ENCODE assay signal across 22 cellular contexts in the genomic region with DNA sequence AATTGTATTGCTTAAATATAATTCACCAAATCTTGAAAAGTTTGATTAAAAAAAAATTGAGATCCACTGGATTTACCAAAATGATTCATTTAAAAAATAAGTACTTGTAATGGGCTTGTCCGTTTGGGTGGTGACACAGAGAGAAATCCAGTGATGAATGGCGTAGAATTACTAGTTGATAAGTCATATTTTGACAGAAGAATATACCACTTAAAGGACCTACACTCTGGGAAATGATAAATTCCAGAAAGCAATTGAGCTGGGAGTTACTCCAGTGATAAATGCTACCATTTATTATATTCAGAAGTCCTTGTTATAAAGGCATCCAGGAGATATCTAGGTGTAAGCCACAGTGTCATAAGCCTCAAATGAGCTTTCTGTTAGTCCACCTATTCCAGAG.
A peak's percentile ranks its signal among the peaks of the same experiment; 100 is the strongest.
DNase-seq lines count a peak whose midpoint lies in the region; FAIRE-seq and TF ChIP-seq lines count a peak whose summit lies in the region.
"Had no signal": no experiment of that assay in that cellular context is flagged by ENCODE, and none has a peak within 500 bp of the region (broad histone marks: within the 10 kb centered on the region; RNA-seq: fewer than 3 reads in every experiment).

No MANE protein-coding gene starts in this region.

- no peak overlapping the region for H3K4me2 ChIP-seq in astrocyte (ENCODE audit: low read length)
- H3K4me2 ChIP-seq: BLaER1 had no signal

- TF ChIP-seq CTCF in astrocyte (IDR thresholded peaks at IDR 0.05; ENCODE audit: insufficient read depth, low read depth, low read length), result no peak
- TF ChIP-seq CTCF in fibroblast of the aortic adventitia (IDR thresholded peaks at IDR 0.05; ENCODE audit: insufficient read depth, low read length), result no peak

- H3K36me3 ChIP-seq in astrocyte (ENCODE audit: insufficient read depth, low read length), result no peaks in the 10 kb centered on the region
- H3K36me3 ChIP-seq: BLaER1, MG63 had no signal

- peak overlapping the region; percentile 27 for H3K27ac ChIP-seq in astrocyte (ENCODE audit: low read depth, low read length)
- H3K27ac ChIP-seq: BLaER1, SK-N-MC had no signal

- H3K27me3 Mint-ChIP-seq in astrocyte (ENCODE audit: low read depth, unreplicated experiment), result no peaks in the 10 kb centered on the region

- no peak overlapping the region for H3K27ac Mint-ChIP-seq in astrocyte (ENCODE audit: unreplicated experiment)
- H3K27ac Mint-ChIP-seq: CD4-positive, CD25-positive, alpha-beta regulatory T cell had no signal

- no peaks in the 10 kb centered on the region for H3K79me2 ChIP-seq in astrocyte (ENCODE audit: insufficient read depth, low read length)

- H3K4me3 Mint-ChIP-seq in astrocyte (ENCODE audit: unreplicated experiment), result no peak overlapping the region
- H3K4me3 Mint-ChIP-seq: CD4-positive, CD25-positive, alpha-beta regulatory T cell had no signal

- no peaks in the 10 kb centered on the region for H3K9me3 ChIP-seq in astrocyte (ENCODE audit: insufficient read depth, low read depth, low read length)
- H3K9me3 ChIP-seq: BLaER1, MG63 had no signal

- no peak overlapping the region for H3K9ac ChIP-seq in astrocyte (ENCODE audit: low read length)
- H3K9ac ChIP-seq: BLaER1 had no signal

- H3K4me1 ChIP-seq in astrocyte (ENCODE audit: insufficient read depth, low read length), result peaks cover 5% of the 10 kb centered on the region
- H3K4me1 ChIP-seq: BLaER1 had no signal

- no peaks in the 10 kb centered on the region for H3K9me3 Mint-ChIP-seq in astrocyte (ENCODE audit: unreplicated experiment)

- DNase-seq in A172 (ENCODE audit: low spot score), result peak; percentile 57
- DNase-seq in NCI-H226, result peak; percentile 25
- peak; percentile 38 for DNase-seq in astrocyte (ENCODE audit: low read depth)
- DNase-seq in fibroblast of the aortic adventitia (ENCODE audit: low read depth), result peak; percentile 10
- no peak for DNase-seq in OCI-M1 (lab: John Stamatoyannopoulos, UW)
- DNase-seq in RKO (ENCODE audit: low spot score), result no peak
- DNase-seq in AG08396 (ENCODE audit: low spot score), result no peak
- DNase-seq in cerebellum (ENCODE audit: low spot score), result no peak
- DNase-seq: 8988T; CD4-positive, CD25-positive, alpha-beta regulatory T cell; DMS153; Kasumi-1; MG63; NCI-H2029; NCI-H526 treated with DMSO at 0.1 percent for 48 hours; SIG-M5 had no signal

- H3K4me3 ChIP-seq in astrocyte (ENCODE audit: insufficient read depth, low read depth, low read length), result no peak overlapping the region
- H3K4me3 ChIP-seq in fibroblast of the aortic adventitia (ENCODE audit: low read depth, low read length), result no peak overlapping the region
- H3K4me3 ChIP-seq: BLaER1, K562, MG63, SK-N-MC had no signal

- no peaks in the 10 kb centered on the region for H3K27me3 ChIP-seq in astrocyte (ENCODE audit: insufficient read depth, low read length)
- H3K27me3 ChIP-seq: BLaER1, MG63 had no signal

- H2AFZ ChIP-seq in astrocyte (ENCODE audit: low read depth, low read length), result no peak overlapping the region

- no peaks in the 10 kb centered on the region for H3K36me3 Mint-ChIP-seq in astrocyte (ENCODE audit: low read depth, unreplicated experiment)
- H3K36me3 Mint-ChIP-seq: CD4-positive, CD25-positive, alpha-beta regulatory T cell had no signal

- H3K4me1 Mint-ChIP-seq in astrocyte (ENCODE audit: low read depth, unreplicated experiment), result peaks cover 19% of the 10 kb centered on the region
- H3K4me1 Mint-ChIP-seq: CD4-positive, CD25-positive, alpha-beta regulatory T cell had no signal

- FAIRE-seq in astrocyte (lab: Jason Lieb, UNC), result peak; percentile 9
- FAIRE-seq: GM18507, H1, HepG2, K562 had no signal

- no peaks in the 10 kb centered on the region for H4K20me1 ChIP-seq in astrocyte (ENCODE audit: insufficient read depth, low read length)
- H4K20me1 ChIP-seq: BLaER1 had no signal

Comparison
In these comparisons a context has a peak if more than half of its experiments do, and no peak if none do; other contexts are left out.
1. DNase-seq: peak in A172 (single experiment), NCI-H226 (single experiment), astrocyte (single experiment) and fibroblast of the aortic adventitia (single experiment); none in OCI-M1 (single experiment), RKO (single experiment), AG08396 (single experiment) and cerebellum (single experiment).